In genomic region chr2:620456-621302, GRCh38 we compare ENCODE assay signal across 1 cellular context.
TF ChIP-seq lines count a peak whose summit lies in the region.

No MANE protein-coding gene starts in this region.

TF ChIP-seq in GM23338, 12 proteins besides CTCF, POLR2A, EP300 and RAD21 (continued from another document):
- TF ChIP-seq ZNF462 (CRISPR knock-in tag; IDR thresholded peaks at IDR 0.05): no peak
- no peak for TF ChIP-seq REST (IDR thresholded peaks at IDR 0.05; ENCODE audit: unreplicated experiment)
- TF ChIP-seq ZNF114 (CRISPR knock-in tag; IDR thresholded peaks at IDR 0.05): no peak
- TF ChIP-seq EZH2phosphoT487 (IDR thresholded peaks at IDR 0.05; ENCODE audit: unreplicated experiment): no peak
